In the genomic region with DNA sequence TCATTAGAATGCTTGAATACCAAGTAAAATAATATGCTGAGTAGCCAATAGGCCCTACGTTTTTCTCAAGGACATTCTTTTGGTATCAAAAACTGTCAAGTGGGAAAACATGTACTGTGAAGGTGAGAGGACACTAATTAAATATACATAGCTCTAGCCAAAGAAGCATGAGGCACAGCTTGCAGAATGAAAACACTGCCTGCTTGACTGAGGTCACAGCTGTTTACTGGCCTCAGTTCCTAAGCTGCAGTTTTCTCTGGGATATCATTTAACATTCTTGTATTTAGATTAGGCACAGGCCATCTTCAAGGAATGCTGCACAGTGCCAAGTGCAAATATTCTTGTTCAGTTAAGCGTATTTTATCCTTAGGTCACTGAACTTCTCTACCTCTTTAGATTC, we compare ENCODE assay signal across 27 cellular contexts.
DNase-seq lines count a peak whose midpoint lies in the region; ATAC-seq, FAIRE-seq and TF ChIP-seq lines count a peak whose summit lies in the region.
"Had no signal": no experiment of that assay in that cellular context is flagged by ENCODE, and none has a peak within 500 bp of the region (broad histone marks: within the 10 kb centered on the region; RNA-seq: fewer than 3 reads in every experiment).

No MANE protein-coding gene starts in this region.

- H3K79me2 ChIP-seq in HepG2 (ENCODE audit: insufficient read depth, low read length), result no peaks in the 10 kb centered on the region

- H3K9ac ChIP-seq in liver (ENCODE audit: low read depth in 1 of 2, low read length in 2 of 2) (no peak overlapping the region), HepG2 (ENCODE audit: insufficient read depth, low read depth, low read length) (no peak overlapping the region)
- H3K9ac ChIP-seq: BLaER1 had no signal

- H3K4me3 ChIP-seq in liver (ENCODE audit: low read depth in 1 of 3, low read length in 3 of 3), result no peak overlapping the region
- H3K4me3 ChIP-seq in HepG2 (replicated peaks in 1 of 3; ENCODE audit: insufficient read depth in 1 of 3, low read depth in 2 of 3, low read length in 3 of 3), result no peak overlapping the region
- no peak overlapping the region for H3K4me3 ChIP-seq in lower lobe of right lung
- H3K4me3 ChIP-seq in upper lobe of right lung, result no peak overlapping the region
- H3K4me3 ChIP-seq: BLaER1, GM12878, GM23338, HAP-1, PC-9, SJCRH30 had no signal

- H3K36me3 ChIP-seq in liver (ENCODE audit: control insufficient read depth in 4 of 4, insufficient read depth in 3 of 4, low read depth in 1 of 4, low read length in 3 of 4) (no peaks in the 10 kb centered on the region), HepG2 (replicated peaks in 1 of 2; ENCODE audit: control insufficient read depth in 1 of 2, insufficient read depth in 2 of 2, low read length in 2 of 2) (no peaks in the 10 kb centered on the region), lower lobe of right lung (no peaks in the 10 kb centered on the region), upper lobe of right lung (no peaks in the 10 kb centered on the region)
- H3K36me3 ChIP-seq: BLaER1, HAP-1, SJCRH30 had no signal

- no peaks in the 10 kb centered on the region for H3K9me3 ChIP-seq in liver (ENCODE audit: control insufficient read depth in 4 of 4, low read length in 3 of 4)
- no peaks in the 10 kb centered on the region for H3K9me3 ChIP-seq in HepG2 (ENCODE audit: low read length)
- no peaks in the 10 kb centered on the region for H3K9me3 ChIP-seq in lower lobe of right lung
- H3K9me3 ChIP-seq in upper lobe of right lung, result no peaks in the 10 kb centered on the region
- H3K9me3 ChIP-seq: BLaER1, HAP-1, SJCRH30 had no signal

- BruUV-seq in HepG2 (replicated peaks; lab: Mats Ljungman, UMichigan), result no TSS peak

- intact Hi-C loops in HepG2 (cut with micrococcal nuclease; ENCODE audit: unreplicated experiment) (no loop called here), lower lobe of right lung (cut with DNase I) (no loop called here), upper lobe of right lung (cut with DNase I) (no loop called here)

- H3K4me1 ChIP-seq in liver (ENCODE audit: control insufficient read depth in 4 of 4, insufficient read depth in 4 of 4, low read length in 3 of 4), result no peaks in the 10 kb centered on the region
- H3K4me1 ChIP-seq in HepG2 (ENCODE audit: insufficient read depth, low read length), result no peaks in the 10 kb centered on the region
- no peaks in the 10 kb centered on the region for H3K4me1 ChIP-seq in lower lobe of right lung
- H3K4me1 ChIP-seq in upper lobe of right lung, result no peaks in the 10 kb centered on the region
- H3K4me1 ChIP-seq: BLaER1, HAP-1, SJCRH30 had no signal

- in situ Hi-C loops in HepG2 (cut with HindIII; ENCODE audit: extremely low pct_ligation_motif_present, low pct_unique_long_range_greater_than_20kb), result no loop called here

- DNase-seq in HepG2 (ENCODE audit: low spot score), result no peak
- DNase-seq in NCI-H82 treated with DMSO at 0.1 percent for 48 hours (lab: John Stamatoyannopoulos, UW; ENCODE audit: unreplicated experiment), result peak; percentile 45
- no peak for DNase-seq in lower lobe of right lung
- no peak for DNase-seq in upper lobe of right lung
- DNase-seq in stimulated activated naive CD4-positive, alpha-beta T cell (lab: John Stamatoyannopoulos, UW), result no peak
- DNase-seq in activated CD4-positive, alpha-beta T cell treated with anti-CD3 and anti-CD28 coated beads for 1 hour, result no peak
- DNase-seq: CD4-positive, CD25-positive, alpha-beta regulatory T cell; DMS79; EL; GDM1; HFFc6; Kasumi-1; NCI-H2029; NCI-H2227 treated with DMSO at 0.1 percent for 48 hours; NCI-H748 treated with DMSO at 0.1 percent for 48 hours; NK-92 treated with Interleukin-12 subunit alpha and Interleukin-12 subunit beta, amount 100 ng/mL, for 24 hours; PC-9 had no signal

- no peak overlapping the region for H3K4me2 ChIP-seq in HepG2 (ENCODE audit: low read depth, low read length)
- H3K4me2 ChIP-seq: BLaER1, GM23338, PC-9 had no signal

- CTCF ChIA-PET in HepG2 (lab: Yijun Ruan, JAX; ENCODE audit: low intra/inter-chr PET ratio, low total read pairs), result no interaction called here

- TF ChIP-seq RAD21 in liver (IDR thresholded peaks at IDR 0.05), result no peak
- TF ChIP-seq RAD21 in HepG2 (CRISPR knock-in tag; IDR thresholded peaks at IDR 0.05), result no peak

- no peak for TF ChIP-seq POLR2A in HepG2 (IDR thresholded peaks at IDR 0.05; ENCODE audit: insufficient read depth in 1 of 2, low read depth in 2 of 2, low read length in 2 of 2)

- TF ChIP-seq CTCF in liver (IDR thresholded peaks at IDR 0.05; ENCODE audit: low read depth, low read length, missing input control) (no peak), HepG2 (CRISPR knock-in tag; IDR thresholded peaks at IDR 0.05) (no peak), lower lobe of right lung (IDR thresholded peaks at IDR 0.05) (no peak), upper lobe of right lung (IDR thresholded peaks at IDR 0.05) (no peak)

- no peak for FAIRE-seq in HepG2 (lab: Jason Lieb, UNC)
- FAIRE-seq: GM12878 had no signal

- no peak overlapping the region for H2AFZ ChIP-seq in HepG2 (ENCODE audit: low read length)
- H2AFZ ChIP-seq: GM23338, PC-9 had no signal

- no peaks in the 10 kb centered on the region for H3K27me3 ChIP-seq in liver (ENCODE audit: control insufficient read depth in 4 of 4, insufficient read depth in 4 of 4, low read length in 3 of 4)
- H3K27me3 ChIP-seq in HepG2 (ENCODE audit: control insufficient read depth in 1 of 2, insufficient read depth in 2 of 2, low read length in 2 of 2), result no peaks in the 10 kb centered on the region
- H3K27me3 ChIP-seq in lower lobe of right lung (ENCODE audit: low read depth), result no peaks in the 10 kb centered on the region
- no peaks in the 10 kb centered on the region for H3K27me3 ChIP-seq in upper lobe of right lung
- H3K27me3 ChIP-seq: SJCRH30 had no signal

- H3K27ac ChIP-seq in liver (ENCODE audit: low read depth in 1 of 2, low read length in 2 of 2) (no peak overlapping the region), HepG2 (ENCODE audit: extremely low read length, insufficient read depth, low read length) (no peak overlapping the region), lower lobe of right lung (no peak overlapping the region), upper lobe of right lung (no peak overlapping the region)
- H3K27ac ChIP-seq: BLaER1, HL-60, PC-9, SJCRH30 had no signal

- no peaks in the 10 kb centered on the region for H4K20me1 ChIP-seq in HepG2 (ENCODE audit: insufficient read depth, low read length)
- H4K20me1 ChIP-seq: BLaER1 had no signal

- POLR2A ChIA-PET in HepG2 (lab: Yijun Ruan, JAX), result no interaction called here

- WGBS in liver, result 19% methylated on average over 2 of the region's 2 CpGs
- 0% methylated on average over 2 of the region's 2 CpGs for WGBS in HepG2 (ENCODE audit: low lambda C conversion rate)

- no peak for TF ChIP-seq EP300 in HepG2 (IDR thresholded peaks at IDR 0.05; ENCODE audit: low read depth in 2 of 2, low read length in 2 of 2)
- TF ChIP-seq EP300 in HepG2 (CRISPR knock-in tag; IDR thresholded peaks at IDR 0.05; ENCODE audit: borderline replicate concordance), result no peak

- ATAC-seq in HepG2 (no peak), lower lobe of right lung (peak; percentile 69 to 92), upper lobe of right lung (peak; percentile 76), GM18520 (IDR thresholded peaks at IDR 0.05; ENCODE audit: unreplicated experiment) (no peak)
- ATAC-seq: GM12878, GM23338, Right ventricle myocardium inferior, SK-N-SH treated with all-trans-retinoic acid at 6 μM for 48 hours had no signal

TF ChIP-seq in liver, 16 proteins besides CTCF, POLR2A, EP300 and RAD21:
- TF ChIP-seq, protein P1, sequence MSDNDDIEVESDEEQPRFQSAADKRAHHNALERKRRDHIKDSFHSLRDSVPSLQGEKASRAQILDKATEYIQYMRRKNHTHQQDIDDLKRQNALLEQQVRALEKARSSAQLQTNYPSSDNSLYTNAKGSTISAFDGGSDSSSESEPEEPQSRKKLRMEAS (IDR thresholded peaks at IDR 0.05), result no peak
- TF ChIP-seq NR2F2 (IDR thresholded peaks at IDR 0.05), result peak; percentile 61
TF ChIP-seq in liver: peak in this region for 1.

TF ChIP-seq in HepG2, 621 proteins besides CTCF, POLR2A, EP300 and RAD21 (continues in another document):
- TF ChIP-seq ZBTB33 (CRISPR knock-in tag; IDR thresholded peaks at IDR 0.05), result no peak
- TF ChIP-seq, protein P2, sequence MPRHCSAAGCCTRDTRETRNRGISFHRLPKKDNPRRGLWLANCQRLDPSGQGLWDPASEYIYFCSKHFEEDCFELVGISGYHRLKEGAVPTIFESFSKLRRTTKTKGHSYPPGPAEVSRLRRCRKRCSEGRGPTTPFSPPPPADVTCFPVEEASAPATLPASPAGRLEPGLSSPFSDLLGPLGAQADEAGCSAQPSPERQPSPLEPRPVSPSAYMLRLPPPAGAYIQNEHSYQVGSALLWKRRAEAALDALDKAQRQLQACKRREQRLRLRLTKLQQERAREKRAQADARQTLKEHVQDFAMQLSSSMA (CRISPR knock-in tag; IDR thresholded peaks at IDR 0.05), result no peak
- no peak for TF ChIP-seq ZNF7 (CRISPR knock-in tag; IDR thresholded peaks at IDR 0.05)
- no peak for TF ChIP-seq ZNF746 (CRISPR knock-in tag; IDR thresholded peaks at IDR 0.05)
- TF ChIP-seq CBFB (CRISPR knock-in tag; IDR thresholded peaks at IDR 0.05), result no peak
- no peak for TF ChIP-seq ZNF329 (CRISPR knock-in tag; IDR thresholded peaks at IDR 0.05; ENCODE audit: low read depth)
- no peak for TF ChIP-seq ATF7-NPFF (CRISPR knock-in tag; IDR thresholded peaks at IDR 0.05; ENCODE audit: low read depth)
- TF ChIP-seq, protein P3, sequence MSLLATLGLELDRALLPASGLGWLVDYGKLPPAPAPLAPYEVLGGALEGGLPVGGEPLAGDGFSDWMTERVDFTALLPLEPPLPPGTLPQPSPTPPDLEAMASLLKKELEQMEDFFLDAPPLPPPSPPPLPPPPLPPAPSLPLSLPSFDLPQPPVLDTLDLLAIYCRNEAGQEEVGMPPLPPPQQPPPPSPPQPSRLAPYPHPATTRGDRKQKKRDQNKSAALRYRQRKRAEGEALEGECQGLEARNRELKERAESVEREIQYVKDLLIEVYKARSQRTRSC (CRISPR knock-in tag; IDR thresholded peaks at IDR 0.05; ENCODE audit: low read depth), result no peak
- no peak for TF ChIP-seq CCAR2 (optimal IDR thresholded peaks at IDR 0.05; ENCODE audit: low read depth, low read length)

Comparison
In these comparisons a context has a peak if more than half of its experiments do, and no peak if none do; other contexts are left out.
1. ATAC-seq: peak in lower lobe of right lung (2 of 2) and upper lobe of right lung (single experiment); none in HepG2 (single experiment) and GM18520 (single experiment).